16 cellular contexts compared by ENCODE assay signal in genomic region chr2:221641181-221641871, GRCh38.
DNase-seq lines count a peak whose midpoint lies in the region; ATAC-seq, FAIRE-seq and TF ChIP-seq lines count a peak whose summit lies in the region.
"Had no signal": no experiment of that assay in that cellular context is flagged by ENCODE, and none has a peak within 500 bp of the region (broad histone marks: within the 10 kb centered on the region; RNA-seq: fewer than 3 reads in every experiment).

No MANE protein-coding gene starts in this region.

- H3K4me3 ChIP-seq in AG10803 (ENCODE audit: low read length) (no peak overlapping the region), lower lobe of right lung (no peak overlapping the region), small intestine (ENCODE audit: low read depth in 1 of 2, low read length in 2 of 2) (no peak overlapping the region)
- H3K4me3 ChIP-seq: smooth muscle cell had no signal

- H3K27ac ChIP-seq in lower lobe of right lung (peak overlapping the region; percentile 37), small intestine (ENCODE audit: low read depth in 1 of 2, low read length in 1 of 2) (no peak overlapping the region)

- no peaks in the 10 kb centered on the region for H3K4me1 ChIP-seq in lower lobe of right lung
- no peaks in the 10 kb centered on the region for H3K4me1 ChIP-seq in small intestine (ENCODE audit: control insufficient read depth in 2 of 2, insufficient read depth in 1 of 2, low read depth in 1 of 2, low read length in 1 of 2)

- intact Hi-C loops in lower lobe of right lung (cut with DNase I), result no loop called here

- DNase-seq in AG10803 (ENCODE audit: low read depth) (peak; percentile 19), HT1080 (ENCODE audit: low read depth) (peak; percentile 98), amniotic epithelial cell (ENCODE audit: low read depth) (peak; percentile 91), lower lobe of right lung (peak; percentile 61), small intestine (no peak)
- DNase-seq in activated CD4-positive, alpha-beta T cell treated with anti-CD3 and anti-CD28 coated beads for 48 hours, result no peak
- DNase-seq: anterior cingulate cortex; hippocampal formation; KG1; NCI-H146; NCI-H446 treated with DMSO at 0.1 percent for 48 hours; Right ventricle myocardium superior; stimulated activated naive B cell treated with anti-CD40 and anti-IgM and Interleukin-4, amounts not matched to agents 10 μg/mL and 1 μg/mL and 100 μg/mL, for 72 hours had no signal

- H3K9me3 ChIP-seq in lower lobe of right lung (no peaks in the 10 kb centered on the region), small intestine (ENCODE audit: control insufficient read depth, low read depth) (no peaks in the 10 kb centered on the region)

- no peak for TF ChIP-seq CTCF in AG10803 (conservative IDR thresholded peaks at IDR 0.05; ENCODE audit: low read length)
- TF ChIP-seq CTCF in lower lobe of right lung (IDR thresholded peaks at IDR 0.05), result no peak

- no peaks in the 10 kb centered on the region for H3K27me3 ChIP-seq in lower lobe of right lung (ENCODE audit: low read depth)
- H3K27me3 ChIP-seq in small intestine (ENCODE audit: control insufficient read depth in 2 of 2, insufficient read depth in 2 of 2, low read length in 2 of 2), result no peaks in the 10 kb centered on the region

- H3K36me3 ChIP-seq in lower lobe of right lung (no peaks in the 10 kb centered on the region), small intestine (ENCODE audit: control insufficient read depth in 2 of 2, insufficient read depth in 2 of 2, low read length in 2 of 2) (no peaks in the 10 kb centered on the region)

- FAIRE-seq in small intestine (lab: Jason Lieb, UNC), result no peak

- 81 to 92% (median 82%) methylated on average over 13 of the region's 13 CpGs for WGBS in small intestine, 3 donors

- peak; percentile 80 to 87 for ATAC-seq in lower lobe of right lung
- no peak for ATAC-seq in GM18907 (IDR thresholded peaks at IDR 0.05; ENCODE audit: unreplicated experiment)
- no peak for ATAC-seq in esophagus mucosa
- ATAC-seq: stimulated activated naive B cell treated with anti-CD40 and anti-IgM and Interleukin-4, amounts not matched to agents 10 μg/mL and 1 μg/mL and 100 μg/mL, for 72 hours had no signal

Comparison
In these comparisons a context has a peak if more than half of its experiments do, and no peak if none do; other contexts are left out.
1. DNase-seq: peak in AG10803 (single experiment), HT1080 (single experiment), amniotic epithelial cell (single experiment) and lower lobe of right lung (single experiment); none in activated CD4-positive, alpha-beta T cell treated with anti-CD3 and anti-CD28 coated beads for 48 hours (single experiment) and small intestine (single experiment).
2. ATAC-seq: peak in lower lobe of right lung (2 of 2); none in GM18907 (single experiment) and esophagus mucosa (single experiment).